In genomic region chr4:87103691-87104187, GRCh38 we compare ENCODE assay signal across 9 cellular contexts.
A peak's percentile ranks its signal among the peaks of the same experiment; 100 is the strongest.
DNase-seq lines count a peak whose midpoint lies in the region; ATAC-seq and TF ChIP-seq lines count a peak whose summit lies in the region.
"Had no signal": no experiment of that assay in that cellular context is flagged by ENCODE, and none has a peak within 500 bp of the region (broad histone marks: within the 10 kb centered on the region; RNA-seq: fewer than 3 reads in every experiment).

No MANE protein-coding gene starts in this region.

- H3K27ac Mint-ChIP-seq in T-helper 17 cell, result peak overlapping the region; percentile 99
- H3K27ac Mint-ChIP-seq: T-helper 1 cell treated with Interleukin-12 subunit alpha and Interleukin-12 subunit beta and Interleukin-4 antibody, amounts not matched to agents 30 μg/mL and 1 μg/mL, for 36 hours had no signal

- intact Hi-C loops in gastrocnemius medialis (cut with DNase I; ENCODE audit: low total_unique reads), result no loop called here

- peak; percentile 84 for DNase-seq in ELR (ENCODE audit: low read depth)
- DNase-seq in T-helper 17 cell, result no peak
- peak; percentile 90 for DNase-seq in fibroblast of peridontal ligament (ENCODE audit: extremely low read depth)
- no peak for DNase-seq in gastrocnemius medialis
- DNase-seq in activated effector memory CD4-positive, alpha-beta T cell treated with anti-CD3 and anti-CD28 coated beads, Interleukin-2, amount 50 U/mL, for 16 hours, result no peak

- H3K9me3 ChIP-seq in T-helper 17 cell (ENCODE audit: control insufficient read depth, low read length, poor library complexity, severe bottlenecking) (no peaks in the 10 kb centered on the region), gastrocnemius medialis (no peaks in the 10 kb centered on the region)

- no peaks in the 10 kb centered on the region for H3K27me3 ChIP-seq in gastrocnemius medialis

- no peak for TF ChIP-seq POLR2A in gastrocnemius medialis (IDR thresholded peaks at IDR 0.05)

- no peak overlapping the region for H3K4me3 ChIP-seq in gastrocnemius medialis

- H3K36me3 Mint-ChIP-seq in T-helper 17 cell (ENCODE audit: low read depth), result peaks cover 8% of the 10 kb centered on the region

- H3K4me1 Mint-ChIP-seq in T-helper 17 cell, result peaks cover 43% of the 10 kb centered on the region

- peaks cover 0 to 12% of the 10 kb centered on the region in 2 donors for H3K36me3 ChIP-seq in gastrocnemius medialis

- peak overlapping the region; percentile 58 to 91 (median 82) for H3K27ac ChIP-seq in gastrocnemius medialis

- H3K4me3 Mint-ChIP-seq in T-helper 17 cell, result peak overlapping the region; percentile 75
- H3K4me3 Mint-ChIP-seq: T-helper 1 cell treated with Interleukin-12 subunit alpha and Interleukin-12 subunit beta and Interleukin-4 antibody, amounts not matched to agents 30 μg/mL and 1 μg/mL, for 36 hours had no signal

- in situ Hi-C loops in gastrocnemius medialis (cut with MboI; ENCODE audit: low sequenced_read_pairs in 4 of 4), result loop anchor here in 1 of 4 donors (25.0 kb wide), 1 partner anchor 91 kb away; no protein-coding TSS in a partner anchor

- H3K4me1 ChIP-seq in gastrocnemius medialis, result peaks cover 66 to 75% of the 10 kb centered on the region in 2 donors

- TF ChIP-seq CTCF in gastrocnemius medialis (IDR thresholded peaks at IDR 0.05 in 4 of 5, conservative IDR thresholded peaks at IDR 0.05 in 1 of 5), result no peak

- ATAC-seq in T-helper 17 cell (peak; percentile 84), gastrocnemius medialis (no peak), HG03342 (IDR thresholded peaks at IDR 0.05; ENCODE audit: unreplicated experiment) (no peak), HG02981 (IDR thresholded peaks at IDR 0.05; ENCODE audit: unreplicated experiment) (no peak), HG02970 (IDR thresholded peaks at IDR 0.05; ENCODE audit: low FRiP score, unreplicated experiment) (no peak)

- no peaks in the 10 kb centered on the region for H3K27me3 Mint-ChIP-seq in T-helper 17 cell

Comparison
In these comparisons a context has a peak if more than half of its experiments do, and no peak if none do; other contexts are left out.
1. DNase-seq: peak in ELR (single experiment) and fibroblast of peridontal ligament (single experiment); none in T-helper 17 cell (0 of 3), gastrocnemius medialis (0 of 2) and activated effector memory CD4-positive, alpha-beta T cell treated with anti-CD3 and anti-CD28 coated beads, Interleukin-2, amount 50 U/mL, for 16 hours (single experiment).